14 cellular contexts compared by ENCODE assay signal in genomic region chr5:133225671-133226152, GRCh38.
A peak's percentile ranks its signal among the peaks of the same experiment; 100 is the strongest.
DNase-seq lines count a peak whose midpoint lies in the region; ATAC-seq and TF ChIP-seq lines count a peak whose summit lies in the region.
"Had no signal": no experiment of that assay in that cellular context is flagged by ENCODE, and none has a peak within 500 bp of the region (broad histone marks: within the 10 kb centered on the region; RNA-seq: fewer than 3 reads in every experiment).

No MANE protein-coding gene starts in this region.

- ATAC-seq in left colon (peak; percentile 94), GM18858 (IDR thresholded peaks at IDR 0.05; ENCODE audit: unreplicated experiment) (no peak)

- in situ Hi-C loops in astrocyte of the spinal cord (cut with HindIII; ENCODE audit: low sequenced_read_pairs): no loop called here

- DNase-seq in HPDE6-E6E7 (ENCODE audit: extremely low spot score) (peak; percentile 26), astrocyte of the spinal cord (ENCODE audit: low read depth, low spot score) (peak; percentile 67), left colon (peak; percentile 29 to 35), DMS153 treated with DMSO at 0.1 percent for 48 hours (lab: John Stamatoyannopoulos, UW; ENCODE audit: unreplicated experiment) (no peak), ureter (ENCODE audit: low spot score) (no peak), T1000 (lab: John Stamatoyannopoulos, UW) (no peak)
- DNase-seq: activated gamma-delta T cell treated with Interleukin-2 at 50 U/mL for 16 hours; DMS79; midbrain; NCI-H1092 treated with DMSO at 0.1 percent for 48 hours; stimulated activated CD8-positive, alpha-beta memory T cell treated with anti-CD3 and anti-CD28 coated beads, Interleukin-4, amount 100 ng/mL, for 48 hours; upper lobe of left lung had no signal

- no peak for TF ChIP-seq CTCF in 22Rv1 (IDR thresholded peaks at IDR 0.05)
- no peak for TF ChIP-seq CTCF in astrocyte of the spinal cord (IDR thresholded peaks at IDR 0.05; ENCODE audit: low read depth, low read length)

- intact Hi-C loops in left colon (cut with DNase I, micrococcal nuclease): no loop called here

- H3K27ac ChIP-seq in 22Rv1: peak overlapping the region; percentile 55
- H3K27ac ChIP-seq: upper lobe of left lung had no signal

- H3K4me3 ChIP-seq in astrocyte of the spinal cord (ENCODE audit: low read depth, low read length): no peak overlapping the region
- H3K4me3 ChIP-seq: upper lobe of left lung had no signal

Comparison
In these comparisons a context has a peak if more than half of its experiments do, and no peak if none do; other contexts are left out.
1. DNase-seq: peak in HPDE6-E6E7 (single experiment), astrocyte of the spinal cord (single experiment) and left colon (2 of 2); none in DMS153 treated with DMSO at 0.1 percent for 48 hours (single experiment), ureter (single experiment) and T1000 (single experiment).